18 cellular contexts compared by ENCODE assay signal in the genomic region with DNA sequence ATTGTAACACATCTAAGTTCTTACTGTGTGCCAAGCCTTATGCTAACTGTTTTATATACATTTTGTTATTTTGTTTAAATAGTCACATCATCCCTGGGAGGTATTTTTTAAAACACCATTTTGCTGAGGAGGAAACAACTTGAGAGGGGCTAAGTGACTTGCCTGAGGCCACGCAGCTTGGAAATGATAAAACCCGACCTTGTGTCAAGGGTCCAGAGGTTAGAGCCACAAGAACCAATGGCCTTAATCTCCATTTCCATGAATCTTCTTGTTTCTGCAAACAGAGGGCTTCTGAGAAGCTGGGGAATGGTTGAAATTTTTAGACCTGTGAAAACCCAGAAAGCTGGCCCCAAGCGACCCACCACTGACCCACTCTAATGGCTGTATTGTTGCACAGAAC.
"Had no signal": no experiment of that assay in that cellular context is flagged by ENCODE, and none has a peak within 500 bp of the region (broad histone marks: within the 10 kb centered on the region; RNA-seq: fewer than 3 reads in every experiment).

No MANE protein-coding gene starts in this region.

- H3K4me3 ChIP-seq: dorsolateral prefrontal cortex, gastrocnemius medialis, smooth muscle cell, suprapubic skin, tibial nerve, upper lobe of right lung had no signal

- H3K4me2 ChIP-seq: smooth muscle cell had no signal

- H3K9me3 ChIP-seq: gastrocnemius medialis, suprapubic skin, tibial nerve, upper lobe of right lung had no signal

- ATAC-seq: esophagus mucosa; left colon; left ventricle myocardium superior; naive thymus-derived CD8-positive, alpha-beta T cell; right cardiac atrium; upper lobe of right lung had no signal

- H3K36me3 ChIP-seq: gastrocnemius medialis, suprapubic skin, tibial nerve, upper lobe of right lung had no signal

- H3K27ac ChIP-seq: dorsolateral prefrontal cortex, upper lobe of right lung had no signal

- DNase-seq: central memory CD4-positive, alpha-beta T cell; cortex of kidney; dorsolateral prefrontal cortex; effector CD8-positive, alpha-beta T cell; gastrocnemius medialis; left colon; left ventricle myocardium superior; mesendoderm; naive thymus-derived CD8-positive, alpha-beta T cell; right cardiac atrium; stimulated activated CD4-positive, alpha-beta T cell treated with anti-CD3 and anti-CD28 coated beads, Interleukin-2, amount 100 ng/mL, for 48 hours; stimulated activated naive CD4-positive, alpha-beta T cell treated with Interleukin-2 at 50 U/mL for 16 hours; upper lobe of right lung had no signal

- FAIRE-seq: endometrium had no signal

- H3K27me3 ChIP-seq: dorsolateral prefrontal cortex, gastrocnemius medialis, suprapubic skin, tibial nerve, upper lobe of right lung had no signal
